ENCODE assay signal across 19 cellular contexts in the genomic region with DNA sequence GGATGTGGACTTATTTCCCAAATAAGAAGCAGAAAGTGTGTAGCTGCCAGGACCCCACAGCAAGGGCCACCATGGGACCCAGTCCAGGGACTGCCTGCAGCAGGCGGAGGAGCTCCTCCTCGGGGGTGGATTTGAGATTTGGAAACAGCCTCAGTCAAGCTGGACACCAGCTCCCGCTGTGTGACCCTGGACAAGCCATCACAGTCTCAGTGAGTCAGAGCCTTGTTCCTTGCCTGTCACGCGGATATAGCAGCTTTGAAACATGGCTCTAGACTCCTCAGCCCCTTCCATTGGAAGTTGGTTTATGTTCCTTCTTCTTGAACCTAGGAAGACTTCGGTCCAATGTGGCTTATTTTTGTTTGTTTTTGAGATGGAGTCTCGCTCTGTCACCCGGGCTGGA. TPM values are rescaled to one million over a fixed set of nuclear protein-coding genes. Genes with fewer than 3 reads are reported as not detected.
DNase-seq lines count a peak whose midpoint lies in the region; ATAC-seq and TF ChIP-seq lines count a peak whose summit lies in the region.
"Had no signal": no experiment of that assay in that cellular context is flagged by ENCODE, and none has a peak within 500 bp of the region (broad histone marks: within the 10 kb centered on the region; RNA-seq: fewer than 3 reads in every experiment).

No MANE protein-coding gene starts in this region.

- in situ Hi-C loops in IMR-90 (cut with MboI; ENCODE audit: low sequenced_read_pairs), result no loop called here

- POLR2A ChIA-PET in IMR-90 (lab: Charles Lee; ENCODE audit: unreplicated experiment), result no interaction called here

- CTCF ChIA-PET in IMR-90 (lab: Yijun Ruan, JAX), result no interaction called here

- H3K18ac ChIP-seq in IMR-90 (ENCODE audit: low read depth, low read length) (no peak overlapping the region), neuronal stem cell (ENCODE audit: low read length) (no peak overlapping the region)

- DNase-seq in IMR-90 (no peak), adrenal gland (peak in 5 of 7 donors; percentile 43 to 68 (median 48)), neuronal stem cell (ENCODE audit: low spot score) (no peak), NCI-H2171 treated with DMSO at 0.1 percent for 48 hours (lab: John Stamatoyannopoulos, UW) (no peak), mucosa of descending colon (no peak)
- DNase-seq: BE2C; CD8-positive, alpha-beta T cell; EL; GOT3; KG1; MM.1S; NCI-H1105; NCI-H1694 treated with DMSO at 0.1 percent for 48 hours; NCI-H446 treated with DMSO at 0.1 percent for 48 hours; NCI-H774; PC-9; SHP77 had no signal

- H2AFZ ChIP-seq in IMR-90 (replicated peaks; ENCODE audit: low read length, poor library complexity) (peak overlapping the region; percentile 32), neuronal stem cell (ENCODE audit: low read length) (peak overlapping the region; percentile 17)
- H2AFZ ChIP-seq: PC-9 had no signal

- H3K23ac ChIP-seq in IMR-90 (ENCODE audit: low read depth, low read length), result no peak overlapping the region
- no peak overlapping the region for H3K23ac ChIP-seq in neuronal stem cell (ENCODE audit: low read depth, low read length, poor library complexity)

- peaks cover 12% of the 10 kb centered on the region for H3K4me1 ChIP-seq in IMR-90 (ENCODE audit: control insufficient read depth, insufficient read depth, low read length)
- no peaks in the 10 kb centered on the region for H3K4me1 ChIP-seq in adrenal gland (replicated peaks in 1 of 2)
- peaks cover 20 to 35% of the 10 kb centered on the region in 2 donors for H3K4me1 ChIP-seq in neuronal stem cell (ENCODE audit: control insufficient read depth in 2 of 2, insufficient read depth in 1 of 2, low read depth in 1 of 2, low read length in 2 of 2)
- no peaks in the 10 kb centered on the region for H3K4me1 ChIP-seq in mucosa of descending colon (ENCODE audit: low read depth)

- BruUV-seq in IMR-90 (replicated peaks; lab: Mats Ljungman, UMichigan), result no TSS peak

- H3K9me3 ChIP-seq in IMR-90 (ENCODE audit: control insufficient read depth, insufficient read depth, low read length) (no peaks in the 10 kb centered on the region), adrenal gland (replicated peaks in 1 of 3) (no peaks in the 10 kb centered on the region), neuronal stem cell (replicated peaks in 1 of 2; ENCODE audit: control insufficient read depth in 2 of 2, insufficient read depth in 1 of 2, low read depth in 1 of 2, low read length in 2 of 2) (no peaks in the 10 kb centered on the region), mucosa of descending colon (no peaks in the 10 kb centered on the region)
- H3K9me3 ChIP-seq: BE2C had no signal

- H4K20me1 ChIP-seq in IMR-90 (ENCODE audit: insufficient read depth, low read length), result peaks cover 10% of the 10 kb centered on the region

- H3K4me3 ChIP-seq in IMR-90 (ENCODE audit: insufficient read depth, low read depth, low read length) (no peak overlapping the region), adrenal gland (no peak overlapping the region), neuronal stem cell (ENCODE audit: low read length in 2 of 2) (no peak overlapping the region), mucosa of descending colon (no peak overlapping the region)
- H3K4me3 ChIP-seq: PC-9 had no signal

- intact Hi-C loops in IMR-90 (cut with micrococcal nuclease) (no loop called here), adrenal gland (cut with DNase I) (no loop called here), mucosa of descending colon (cut with DNase I, micrococcal nuclease) (no loop called here)

- H2BK120ac ChIP-seq in IMR-90 (ENCODE audit: low read depth, low read length) (peak overlapping the region; percentile 27; the same call in 1 of the 2 replicates), neuronal stem cell (ENCODE audit: low read depth, low read length) (no peak overlapping the region)

- H2AK9ac ChIP-seq in IMR-90 (replicated peaks; ENCODE audit: low read depth, low read length, poor library complexity), result no peak overlapping the region

- TF ChIP-seq RAD21 in IMR-90 (IDR thresholded peaks at IDR 0.05; ENCODE audit: low read length), result no peak

- H2BK5ac ChIP-seq in IMR-90 (ENCODE audit: low read depth, low read length, poor library complexity, severe bottlenecking) (no peak overlapping the region), neuronal stem cell (ENCODE audit: low read length) (no peak overlapping the region)

- H4K8ac ChIP-seq in IMR-90 (ENCODE audit: low read depth in 2 of 2, low read length in 2 of 2) (no peak overlapping the region), neuronal stem cell (ENCODE audit: low read depth, low read length) (no peak overlapping the region)

- no peak overlapping the region for H3K9ac ChIP-seq in IMR-90 (ENCODE audit: low read depth, low read length)
- no peak overlapping the region for H3K9ac ChIP-seq in neuronal stem cell (ENCODE audit: low read depth, low read length, poor library complexity)

- no peak for TF ChIP-seq POLR2A in IMR-90 (IDR thresholded peaks at IDR 0.05; ENCODE audit: low read depth, low read length)
- no peak for TF ChIP-seq POLR2A in adrenal gland (IDR thresholded peaks at IDR 0.05)

- H3K79me1 ChIP-seq in IMR-90 (ENCODE audit: low read depth in 1 of 2, low read length in 2 of 2) (no peaks in the 10 kb centered on the region), neuronal stem cell (ENCODE audit: low read depth, low read length) (no peaks in the 10 kb centered on the region)

- TF ChIP-seq CTCF in IMR-90 (conservative IDR thresholded peaks at IDR 0.05; ENCODE audit: low read depth, low read length) (no peak), adrenal gland (IDR thresholded peaks at IDR 0.05) (no peak), mucosa of descending colon (IDR thresholded peaks at IDR 0.05) (no peak)

- H3K36me3 ChIP-seq in IMR-90 (ENCODE audit: control insufficient read depth, insufficient read depth, low read length) (no peaks in the 10 kb centered on the region), adrenal gland (replicated peaks in 1 of 2) (no peaks in the 10 kb centered on the region), neuronal stem cell (replicated peaks in 1 of 2; ENCODE audit: control insufficient read depth in 2 of 2, insufficient read depth in 2 of 2, low read length in 2 of 2) (no peaks in the 10 kb centered on the region), mucosa of descending colon (ENCODE audit: low read depth) (no peaks in the 10 kb centered on the region)
- H3K36me3 ChIP-seq: BE2C had no signal

- no peak overlapping the region for H3K56ac ChIP-seq in IMR-90 (ENCODE audit: extremely low read depth, insufficient read depth, low read length)

- peak overlapping the region; percentile 25; the same call in 1 of the 2 replicates for H2BK20ac ChIP-seq in IMR-90 (ENCODE audit: low read depth, low read length)

- H2BK15ac ChIP-seq in IMR-90 (ENCODE audit: low read depth, low read length) (no peak overlapping the region; the same call in 2 of the 3 replicates), neuronal stem cell (ENCODE audit: low read length) (peak overlapping the region; percentile 59)

- 66% methylated on average over 2 of the region's 8 CpGs; no CpG with 5 or more reads in 1 of the 2 experiments for WGBS in IMR-90 (ENCODE audit: extremely low coverage in 2 of 2, insufficient read length in 1 of 2), 2 experiments
- 47 to 64% (median 60%) methylated on average over 5 to 8 of the region's 8 CpGs for WGBS in adrenal gland, 4 donors
- no CpG with 5 or more reads among the region's 8 CpGs for WGBS in neuronal stem cell (ENCODE audit: extremely low coverage in 2 of 2, insufficient read length in 2 of 2, insufficient replicate concordance in 1 of 2), 2 donors

- H3K9me1 ChIP-seq in IMR-90 (ENCODE audit: insufficient read depth, low read length), result peaks cover 5% of the 10 kb centered on the region

- H2BK12ac ChIP-seq in neuronal stem cell (ENCODE audit: low read length), result no peak overlapping the region

- H3K14ac ChIP-seq in IMR-90 (replicated peaks; ENCODE audit: low read depth, low read length) (0 out of 2 replicates have a peak overlapping the region, but pooled peaks have one; percentile 21), neuronal stem cell (ENCODE audit: low read length) (no peak overlapping the region)

- dilution Hi-C loops in IMR-90 (cut with HindIII; ENCODE audit: low sequenced_read_pairs, unreplicated experiment), result no loop called here

- no peak overlapping the region for H4K5ac ChIP-seq in IMR-90 (ENCODE audit: low read depth, low read length)

- H3K4ac ChIP-seq in IMR-90 (ENCODE audit: low read depth, low read length) (peak overlapping the region; percentile 36; the same call in 1 of the 2 replicates), neuronal stem cell (ENCODE audit: low read length) (no peak overlapping the region)

- H3K27ac ChIP-seq in IMR-90 (ENCODE audit: insufficient read depth, low read length) (no peak overlapping the region), adrenal gland (no peak overlapping the region), neuronal stem cell (replicated peaks; ENCODE audit: low read length) (no peak overlapping the region)
- H3K27ac ChIP-seq: HL-60, PC-9 had no signal

- H2AK5ac ChIP-seq in IMR-90 (ENCODE audit: low read depth, low read length) (peak overlapping the region; percentile 80), neuronal stem cell (ENCODE audit: low read depth, low read length) (no peak overlapping the region)

- ATAC-seq in IMR-90 (ENCODE audit: low read depth) (no peak), mucosa of descending colon (no peak)
- ATAC-seq: CD8-positive, alpha-beta T cell had no signal

- H3K27me3 ChIP-seq in IMR-90 (ENCODE audit: control insufficient read depth, insufficient read depth, low read length) (peaks cover 3% of the 10 kb centered on the region; the same call in 1 of the 2 replicates), adrenal gland (no peaks in the 10 kb centered on the region), neuronal stem cell (ENCODE audit: control insufficient read depth in 3 of 3, insufficient read depth in 3 of 3, low read depth in 1 of 3, low read length in 3 of 3) (peaks cover 0 to 4% (median 0%) of the 10 kb centered on the region in 3 experiments)
- H3K27me3 ChIP-seq: BE2C had no signal

- H3K4me2 ChIP-seq in IMR-90 (ENCODE audit: low read depth, low read length) (no peak overlapping the region), neuronal stem cell (ENCODE audit: insufficient read depth, low read length, poor library complexity, severe bottlenecking) (no peak overlapping the region)
- H3K4me2 ChIP-seq: PC-9 had no signal

- H4K91ac ChIP-seq in IMR-90 (ENCODE audit: insufficient read depth, low read depth, low read length) (peak overlapping the region; percentile 32), neuronal stem cell (ENCODE audit: low read depth, low read length, poor library complexity) (no peak overlapping the region)

RNA-seq across cellular contexts. Expression of gene DPEP1, which starts 12.5 kb away (rescaled TPM):
- total RNA-seq in IMR-90 (2012; rRNA removed) (not detected in 2 replicates), adrenal gland (10 to 100 TPM in 1 of 8 donors, 1 to 10 TPM in 7; 1.0 to 27.3 (median 5.3) TPM), mucosa of descending colon (1 to 10 TPM in 1 of 3 donors, under 1 TPM in 1, not detected in 1; 0.28 to 2.0 TPM)
- polyA plus RNA-seq in IMR-90 (2012; rRNA removed) (not detected in 2 replicates), adrenal gland (1 to 10 TPM in 1 of 3 donors, under 1 TPM in 2; 0.60 to 4.1 (median 0.88) TPM)
- polyA plus RNA-seq in IMR-90 (2012; cell fraction: cytosol; rRNA removed), result not detected in 2 replicates
- not detected in 2 replicates for polyA plus RNA-seq in IMR-90 (2012; cell fraction: nucleus; rRNA removed; ENCODE audit: low replicate concordance)
- polyA plus RNA-seq in neuronal stem cell (2013, experiment 1 of 2), result 1.1 TPM
- 0.79 TPM for polyA plus RNA-seq in neuronal stem cell (2013, experiment 2 of 2)
- total RNA-seq: CD8-positive, alpha-beta T cell; PC-9 had no signal
- polyA plus RNA-seq: AG04450 had no signal

RNA-seq across cellular contexts. Expression of gene CPNE7, which starts 25.4 kb away (rescaled TPM):
- total RNA-seq in IMR-90 (2012; rRNA removed) (5.0 and 5.4 TPM in 2 replicates), adrenal gland (1 to 10 TPM in 2 of 8 donors, under 1 TPM in 3, not detected in 3; 0.15 to 1.8 (median 0.52) TPM), mucosa of descending colon (1 to 10 TPM in 1 of 3 donors, under 1 TPM in 2; 0.72 to 2.0 (median 0.79) TPM)
- polyA plus RNA-seq in IMR-90 (2012; rRNA removed) (17.4 and 17.7 TPM in 2 replicates), adrenal gland (1 to 10 TPM in 1 of 3 donors, under 1 TPM in 2; 0.35 to 6.8 (median 0.94) TPM)
- 5.8 and 13.6 TPM in 2 replicates for polyA plus RNA-seq in IMR-90 (2012; cell fraction: cytosol; rRNA removed)
- 145 and 321 TPM in 2 replicates for polyA plus RNA-seq in IMR-90 (2012; cell fraction: nucleus; rRNA removed; ENCODE audit: low replicate concordance)
- 1.4 TPM for polyA plus RNA-seq in neuronal stem cell (2013, experiment 1 of 2)
- polyA plus RNA-seq in neuronal stem cell (2013, experiment 2 of 2), result 1.6 TPM

RNA-seq across cellular contexts. Expression of gene RPL13, which starts 40.5 kb away (rescaled TPM):
- 1,549 and 2,098 TPM in 2 replicates for total RNA-seq in IMR-90 (2012; rRNA removed)
- polyA plus RNA-seq in IMR-90 (2012; rRNA removed), result 3,527 and 5,396 TPM in 2 replicates
- 7,098 and 10,427 TPM in 2 replicates for polyA plus RNA-seq in IMR-90 (2012; cell fraction: cytosol; rRNA removed)
- polyA plus RNA-seq in IMR-90 (2012; cell fraction: nucleus; rRNA removed; ENCODE audit: low replicate concordance), result 1,689 and 3,565 TPM in 2 replicates
- over 10,000 TPM in 1 of 8 donors, 1,000 to 10,000 TPM in 7; 1,683 to 12,881 (median 3,805) TPM for total RNA-seq in adrenal gland
- polyA plus RNA-seq in adrenal gland, result 1,000 to 10,000 TPM in 2 of 3 donors, 100 to 1,000 TPM in 1; 893 to 8,950 (median 4,547) TPM
- 5,003 TPM for polyA plus RNA-seq in neuronal stem cell (2013, experiment 1 of 2)
- polyA plus RNA-seq in neuronal stem cell (2013, experiment 2 of 2), result 4,966 TPM
- 1,000 to 10,000 TPM; 1,693 to 1,792 (median 1,717) TPM for total RNA-seq in mucosa of descending colon

RNA-seq across cellular contexts. Expression of gene CHMP1A, which starts 56.6 kb away (rescaled TPM):
- total RNA-seq in IMR-90 (2012; rRNA removed), result 99.8 and 113 TPM in 2 replicates
- polyA plus RNA-seq in IMR-90 (2012; rRNA removed), result 97.3 and 112 TPM in 2 replicates
- polyA plus RNA-seq in IMR-90 (2012; cell fraction: cytosol; rRNA removed), result 84.9 and 127 TPM in 2 replicates
- 115 and 242 TPM in 2 replicates for polyA plus RNA-seq in IMR-90 (2012; cell fraction: nucleus; rRNA removed; ENCODE audit: low replicate concordance)
- total RNA-seq in adrenal gland, result 10 to 100 TPM; 61.0 to 100.0 (median 64.6) TPM
- 10 to 100 TPM; 32.5 to 91.5 (median 79.0) TPM for polyA plus RNA-seq in adrenal gland
- 44.9 TPM for polyA plus RNA-seq in neuronal stem cell (2013, experiment 1 of 2)
- polyA plus RNA-seq in neuronal stem cell (2013, experiment 2 of 2), result 44.1 TPM
- total RNA-seq in mucosa of descending colon, result 100 to 1,000 TPM; 104 to 163 (median 108) TPM

RNA-seq across cellular contexts. Expression of gene SPATA33, which starts 56.7 kb away (rescaled TPM):
- total RNA-seq in IMR-90 (2012; rRNA removed) (0.90 and 1.1 TPM in 2 replicates), adrenal gland (1 to 10 TPM; 1.9 to 7.5 (median 3.7) TPM), mucosa of descending colon (10 to 100 TPM in 2 of 3 donors, 1 to 10 TPM in 1; 8.0 to 11.0 (median 10.7) TPM)
- polyA plus RNA-seq in IMR-90 (2012; rRNA removed) (3.2 and 3.4 TPM in 2 replicates), adrenal gland (10 to 100 TPM in 1 of 3 donors, 1 to 10 TPM in 2; 5.1 to 13.5 (median 6.5) TPM)
- 1.8 and 2.4 TPM in 2 replicates for polyA plus RNA-seq in IMR-90 (2012; cell fraction: cytosol; rRNA removed)
- polyA plus RNA-seq in IMR-90 (2012; cell fraction: nucleus; rRNA removed; ENCODE audit: low replicate concordance), result 7.6 and 17.1 TPM in 2 replicates
- polyA plus RNA-seq in neuronal stem cell (2013, experiment 1 of 2), result 28.9 TPM
- 29.1 TPM for polyA plus RNA-seq in neuronal stem cell (2013, experiment 2 of 2)

Comparison
In these comparisons a context has a peak if more than half of its experiments do, and no peak if none do; other contexts are left out.
1. DNase-seq: peak in adrenal gland (5 of 7); none in IMR-90 (single experiment), neuronal stem cell (single experiment), NCI-H2171 treated with DMSO at 0.1 percent for 48 hours (single experiment) and mucosa of descending colon (0 of 3).